Comparison of ENCODE assay signal across 8 cellular contexts in the genomic region with DNA sequence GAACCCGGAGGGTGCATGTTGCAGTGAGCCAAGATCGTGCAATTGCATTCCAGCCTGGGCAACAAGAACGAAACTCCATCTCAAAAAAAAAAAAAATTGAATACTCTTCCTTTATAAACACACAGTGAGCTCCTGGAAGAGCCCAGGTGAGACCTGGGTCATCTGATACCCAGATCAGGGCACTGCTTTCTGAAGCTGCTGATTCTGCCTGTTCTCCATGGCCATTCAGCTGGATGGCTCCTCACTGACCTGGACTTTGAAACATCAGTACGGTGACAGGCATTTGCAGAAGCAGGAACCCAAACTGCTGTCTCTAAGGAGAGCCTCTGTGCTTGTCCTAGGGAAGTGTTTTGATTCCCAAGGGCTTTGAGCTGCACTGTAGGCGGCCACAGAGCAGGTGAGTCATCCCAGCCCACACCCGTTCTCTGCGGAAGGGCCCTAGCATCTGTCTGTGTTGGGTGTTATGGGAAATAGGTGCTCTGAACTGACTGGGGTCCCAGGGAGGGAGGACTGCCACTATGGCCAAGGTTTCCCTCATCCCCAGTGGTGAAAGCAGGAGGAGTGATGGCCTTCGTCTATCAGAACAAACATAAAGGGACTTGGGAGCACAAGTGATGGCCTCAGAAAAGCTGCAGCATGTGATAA.
DNase-seq lines count a peak whose midpoint lies in the region; ATAC-seq and TF ChIP-seq lines count a peak whose summit lies in the region.

No MANE protein-coding gene starts in this region.

- peak; percentile 74 for DNase-seq in ELR (ENCODE audit: low read depth)
- DNase-seq in left lobe of liver (ENCODE audit: low spot score), result no peak
- no peak for DNase-seq in KG1 (lab: John Stamatoyannopoulos, UW)
- no peak for DNase-seq in NCI-H1417 treated with DMSO at 0.1 percent for 48 hours (lab: John Stamatoyannopoulos, UW)
- no peak for DNase-seq in NCI-H2029 (lab: John Stamatoyannopoulos, UW)

- ATAC-seq in HG03066 (IDR thresholded peaks at IDR 0.05; ENCODE audit: low read depth, unreplicated experiment) (peak; percentile 44), SK-N-SH treated with all-trans-retinoic acid at 6 μM for 48 hours (peak; percentile 74), left lobe of liver (peak; percentile 61), HG03039 (IDR thresholded peaks at IDR 0.05; ENCODE audit: unreplicated experiment) (no peak)

TF ChIP-seq in SK-N-SH treated with all-trans-retinoic acid at 6 μM for 48 hours, 23 proteins besides CTCF, POLR2A, EP300 and RAD21:
- TF ChIP-seq ZC3H10 (CRISPR knock-in tag; IDR thresholded peaks at IDR 0.05) (no peak), ZNF8 (CRISPR knock-in tag; IDR thresholded peaks at IDR 0.05) (no peak), BACH2 (CRISPR knock-in tag; IDR thresholded peaks at IDR 0.05; ENCODE audit: borderline replicate concordance) (no peak), CSDC2 (CRISPR knock-in tag; IDR thresholded peaks at IDR 0.05) (no peak)
- TF ChIP-seq, protein P1, sequence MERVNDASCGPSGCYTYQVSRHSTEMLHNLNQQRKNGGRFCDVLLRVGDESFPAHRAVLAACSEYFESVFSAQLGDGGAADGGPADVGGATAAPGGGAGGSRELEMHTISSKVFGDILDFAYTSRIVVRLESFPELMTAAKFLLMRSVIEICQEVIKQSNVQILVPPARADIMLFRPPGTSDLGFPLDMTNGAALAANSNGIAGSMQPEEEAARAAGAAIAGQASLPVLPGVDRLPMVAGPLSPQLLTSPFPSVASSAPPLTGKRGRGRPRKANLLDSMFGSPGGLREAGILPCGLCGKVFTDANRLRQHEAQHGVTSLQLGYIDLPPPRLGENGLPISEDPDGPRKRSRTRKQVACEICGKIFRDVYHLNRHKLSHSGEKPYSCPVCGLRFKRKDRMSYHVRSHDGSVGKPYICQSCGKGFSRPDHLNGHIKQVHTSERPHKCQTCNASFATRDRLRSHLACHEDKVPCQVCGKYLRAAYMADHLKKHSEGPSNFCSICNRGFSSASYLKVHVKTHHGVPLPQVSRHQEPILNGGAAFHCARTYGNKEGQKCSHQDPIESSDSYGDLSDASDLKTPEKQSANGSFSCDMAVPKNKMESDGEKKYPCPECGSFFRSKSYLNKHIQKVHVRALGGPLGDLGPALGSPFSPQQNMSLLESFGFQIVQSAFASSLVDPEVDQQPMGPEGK (CRISPR knock-in tag; IDR thresholded peaks at IDR 0.05; ENCODE audit: borderline replicate concordance), result no peak
